In genomic region chr17:49217651-49218413, GRCh38 we compare ENCODE assay signal across 9 cellular contexts. TPM values are rescaled to one million over a fixed set of nuclear protein-coding genes. Genes with fewer than 3 reads are reported as not detected.
A peak's percentile ranks its signal among the peaks of the same experiment; 100 is the strongest.
DNase-seq lines count a peak whose midpoint lies in the region; ATAC-seq and TF ChIP-seq lines count a peak whose summit lies in the region.
"Had no signal": no experiment of that assay in that cellular context is flagged by ENCODE, and none has a peak within 500 bp of the region (broad histone marks: within the 10 kb centered on the region; RNA-seq: fewer than 3 reads in every experiment).

No MANE protein-coding gene starts in this region.

- POLR2A ChIA-PET in GM10248 (lab: Yijun Ruan, JAX): interaction anchor here (1.2 kb wide), 1 partner anchor 23 kb away, joined by 5 read pairs; no protein-coding TSS in a partner anchor

- ATAC-seq in GM21825 (IDR thresholded peaks at IDR 0.05; ENCODE audit: unreplicated experiment): peak; percentile 33

- peaks cover 2% of the 10 kb centered on the region; the same call in 1 of the 2 replicates for H3K27me3 ChIP-seq in MG63

- H3K27ac ChIP-seq in coronary artery: peak overlapping the region in 1 of 2 donors; percentile 62

- H3K36me3 ChIP-seq in MG63: no peaks in the 10 kb centered on the region

- peak overlapping the region; percentile 89 for H3K4me3 Mint-ChIP-seq in T-helper 1 cell treated with Interleukin-12 subunit alpha and Interleukin-12 subunit beta and Interleukin-4 antibody, amounts not matched to agents 30 μg/mL and 1 μg/mL, for 36 hours
- H3K4me3 Mint-ChIP-seq in dendritic cell treated with granulocyte-macrophage colony-stimulating factor and Interleukin-4, amounts not matched to agents 40 ng/mL and 50 ng/mL, for 4 days: peak overlapping the region; percentile 70
- H3K4me3 Mint-ChIP-seq: neural crest cell had no signal

- no peaks in the 10 kb centered on the region for H3K9me3 ChIP-seq in MG63

- peak overlapping the region; percentile 97 for H3K27ac Mint-ChIP-seq in T-helper 1 cell treated with Interleukin-12 subunit alpha and Interleukin-12 subunit beta and Interleukin-4 antibody, amounts not matched to agents 30 μg/mL and 1 μg/mL, for 36 hours
- peak overlapping the region; percentile 85 for H3K27ac Mint-ChIP-seq in dendritic cell treated with granulocyte-macrophage colony-stimulating factor and Interleukin-4, amounts not matched to agents 40 ng/mL and 50 ng/mL, for 4 days

- DNase-seq in GM10248 (ENCODE audit: extremely low spot score) (peak; percentile 84), coronary artery (ENCODE audit: low spot score) (no peak), MG63 (no peak), NCI-H69 (lab: John Stamatoyannopoulos, UW) (no peak)
- DNase-seq in stimulated activated CD4-positive, alpha-beta T cell treated with anti-CD3 and anti-CD28 coated beads, Interleukin-2, amount 100 ng/mL, for 24 hours: peak; percentile 41 to 52

- H3K27me3 Mint-ChIP-seq in T-helper 1 cell treated with Interleukin-12 subunit alpha and Interleukin-12 subunit beta and Interleukin-4 antibody, amounts not matched to agents 30 μg/mL and 1 μg/mL, for 36 hours (ENCODE audit: low read depth): no peaks in the 10 kb centered on the region
- H3K27me3 Mint-ChIP-seq in dendritic cell treated with granulocyte-macrophage colony-stimulating factor and Interleukin-4, amounts not matched to agents 40 ng/mL and 50 ng/mL, for 4 days: no peaks in the 10 kb centered on the region

- H3K4me3 ChIP-seq in coronary artery (no peak overlapping the region), MG63 (no peak overlapping the region)

- peaks cover 65% of the 10 kb centered on the region for H3K4me1 Mint-ChIP-seq in T-helper 1 cell treated with Interleukin-12 subunit alpha and Interleukin-12 subunit beta and Interleukin-4 antibody, amounts not matched to agents 30 μg/mL and 1 μg/mL, for 36 hours (ENCODE audit: low read depth)
- H3K4me1 Mint-ChIP-seq in dendritic cell treated with granulocyte-macrophage colony-stimulating factor and Interleukin-4, amounts not matched to agents 40 ng/mL and 50 ng/mL, for 4 days (ENCODE audit: low read depth): peaks cover 79% of the 10 kb centered on the region
- H3K4me1 Mint-ChIP-seq: neural crest cell had no signal

- intact Hi-C loops in dendritic cell treated with granulocyte-macrophage colony-stimulating factor and Interleukin-4, amounts not matched to agents 40 ng/mL and 50 ng/mL, for 4 days (cut with micrococcal nuclease): loop anchor here (2.0 kb wide), 1 partner anchor 25 kb away; no protein-coding TSS in a partner anchor

- CTCF ChIA-PET in GM10248 (lab: Yijun Ruan, JAX): interaction anchor here (1.4 to 13.4 kb wide), 3 partner anchors 9 to 26 kb away, joined by 3 to 143 read pairs (median 3); partner anchors contain the start of gene PHOSPHO1

- no peak for TF ChIP-seq CTCF in GM10248 (IDR thresholded peaks at IDR 0.05; ENCODE audit: control extremely low read depth, extremely low read depth, low read depth, missing control alignments)
- TF ChIP-seq CTCF in coronary artery (IDR thresholded peaks at IDR 0.05): no peak

- no peaks in the 10 kb centered on the region for H3K9me3 Mint-ChIP-seq in T-helper 1 cell treated with Interleukin-12 subunit alpha and Interleukin-12 subunit beta and Interleukin-4 antibody, amounts not matched to agents 30 μg/mL and 1 μg/mL, for 36 hours
- no peaks in the 10 kb centered on the region for H3K9me3 Mint-ChIP-seq in dendritic cell treated with granulocyte-macrophage colony-stimulating factor and Interleukin-4, amounts not matched to agents 40 ng/mL and 50 ng/mL, for 4 days
- H3K9me3 Mint-ChIP-seq: neural crest cell had no signal

- H3K36me3 Mint-ChIP-seq in T-helper 1 cell treated with Interleukin-12 subunit alpha and Interleukin-12 subunit beta and Interleukin-4 antibody, amounts not matched to agents 30 μg/mL and 1 μg/mL, for 36 hours (ENCODE audit: low read depth): peaks cover 70% of the 10 kb centered on the region
- no peaks in the 10 kb centered on the region for H3K36me3 Mint-ChIP-seq in dendritic cell treated with granulocyte-macrophage colony-stimulating factor and Interleukin-4, amounts not matched to agents 40 ng/mL and 50 ng/mL, for 4 days (ENCODE audit: low read depth)

RNA-seq across cellular contexts. Expression of gene ABI3, which starts 7.3 kb away (rescaled TPM):
- total RNA-seq in MG63 (2014; rRNA removed; shearing (Covaris generic); ENCODE audit: low replicate concordance): not detected in 2 replicates

RNA-seq across cellular contexts. Expression of gene GNGT2, which starts 7.5 kb away (rescaled TPM):
- not detected in 2 replicates for total RNA-seq in MG63 (2014; rRNA removed; shearing (Covaris generic); ENCODE audit: low replicate concordance)
- total RNA-seq: neural crest cell had no signal

RNA-seq across cellular contexts. Expression of gene PHOSPHO1, which starts 12.8 kb away (rescaled TPM):
- not detected in 2 replicates for total RNA-seq in MG63 (2014; rRNA removed; shearing (Covaris generic); ENCODE audit: low replicate concordance)
- total RNA-seq: neural crest cell had no signal

Comparison
In these comparisons a context has a peak if more than half of its experiments do, and no peak if none do; other contexts are left out.
1. DNase-seq: peak in GM10248 (single experiment) and stimulated activated CD4-positive, alpha-beta T cell treated with anti-CD3 and anti-CD28 coated beads, Interleukin-2, amount 100 ng/mL, for 24 hours (2 of 2); none in coronary artery (single experiment), MG63 (single experiment) and NCI-H69 (single experiment).